In genomic region chr1:17199267-17200044, GRCh38 we compare ENCODE assay signal across 22 cellular contexts. TPM values are rescaled to one million over a fixed set of nuclear protein-coding genes. Genes with fewer than 3 reads are reported as not detected.
DNase-seq lines count a peak whose midpoint lies in the region; ATAC-seq and TF ChIP-seq lines count a peak whose summit lies in the region.
"Had no signal": no experiment of that assay in that cellular context is flagged by ENCODE, and none has a peak within 500 bp of the region (broad histone marks: within the 10 kb centered on the region; RNA-seq: fewer than 3 reads in every experiment).

No MANE protein-coding gene starts in this region.

- no peak overlapping the region for H3K4me2 ChIP-seq in hepatocyte

- H3K36me3 Mint-ChIP-seq in activated naive CD4-positive, alpha-beta T cell treated with anti-CD3 and anti-CD28 coated beads, Interleukin-2, amount 10 ng/mL, durations not matched to agents 7 days and 5 days, result no peaks in the 10 kb centered on the region
- H3K36me3 Mint-ChIP-seq in stimulated activated effector memory CD8-positive, alpha-beta T cell treated with anti-CD3 and anti-CD28 coated beads, Interleukin-12 subunit alpha, Interleukin-12 subunit beta, amount 100 ng/mL, for 72 hours, result no peaks in the 10 kb centered on the region
- H3K36me3 Mint-ChIP-seq: brain had no signal

- H3K27ac ChIP-seq in RWPE2 (ENCODE audit: poor library complexity, severe bottlenecking) (peak overlapping the region; percentile 12), hepatocyte (peak overlapping the region; percentile 79)
- H3K27ac ChIP-seq: dorsolateral prefrontal cortex, esophagus muscularis mucosa, prostate gland had no signal

- no peaks in the 10 kb centered on the region for H4K20me1 ChIP-seq in hepatocyte (ENCODE audit: insufficient read depth, poor library complexity, severe bottlenecking)

- peak; percentile 17 for DNase-seq in activated naive CD4-positive, alpha-beta T cell treated with anti-CD3 and anti-CD28 coated beads, Interleukin-2, amount 10 ng/mL, durations not matched to agents 7 days and 5 days
- DNase-seq in activated naive CD4-positive, alpha-beta T cell treated with Interleukin-2 at 50 U/mL for 16 hours, result no peak
- no peak for DNase-seq in RWPE2 (ENCODE audit: low spot score)
- no peak for DNase-seq in hepatocyte (ENCODE audit: low spot score)
- DNase-seq in stimulated activated effector memory CD8-positive, alpha-beta T cell treated with anti-CD3 and anti-CD28 coated beads, Interleukin-12 subunit alpha, Interleukin-12 subunit beta, amount 100 ng/mL, for 72 hours (ENCODE audit: low spot score in 2 of 2), result no peak
- no peak for DNase-seq in inferior parietal cortex (ENCODE audit: extremely low spot score)
- DNase-seq: activated CD4-positive, alpha-beta T cell treated with anti-CD3 and anti-CD28 coated beads for 1 hour; Caco-2; GDM1; glutamatergic neuron; MV-4-11; NCI-H2081 treated with DMSO at 0.1 percent for 48 hours; NCI-H748 treated with DMSO at 0.1 percent for 48 hours; stimulated activated CD4-positive, alpha-beta T cell treated with anti-CD3 and anti-CD28 coated beads, Interleukin-12 subunit alpha, Interleukin-12 subunit beta, amount 100 ng/mL, for 4 hours; T-helper 2 cell had no signal

- H3K4me3 ChIP-seq in RWPE2 (ENCODE audit: severe bottlenecking) (no peak overlapping the region), hepatocyte (no peak overlapping the region)
- H3K4me3 ChIP-seq: dorsolateral prefrontal cortex, esophagus muscularis mucosa, prostate gland had no signal

- H3K36me3 ChIP-seq in RWPE2 (ENCODE audit: low read depth) (no peaks in the 10 kb centered on the region), hepatocyte (replicated peaks; ENCODE audit: insufficient read depth, low read depth) (no peaks in the 10 kb centered on the region)
- H3K36me3 ChIP-seq: esophagus muscularis mucosa, prostate gland had no signal

- H3K9me2 ChIP-seq in hepatocyte (replicated peaks; ENCODE audit: insufficient read depth), result no peaks in the 10 kb centered on the region

- no peaks in the 10 kb centered on the region for H3K27me3 ChIP-seq in RWPE2 (ENCODE audit: insufficient read depth, poor library complexity, severe bottlenecking)
- no peaks in the 10 kb centered on the region for H3K27me3 ChIP-seq in hepatocyte

- H3K9me3 ChIP-seq in RWPE2 (ENCODE audit: severe bottlenecking) (no peaks in the 10 kb centered on the region), hepatocyte (ENCODE audit: low read depth) (no peaks in the 10 kb centered on the region)
- H3K9me3 ChIP-seq: Caco-2, esophagus muscularis mucosa, prostate gland had no signal

- H3K4me3 Mint-ChIP-seq in activated naive CD4-positive, alpha-beta T cell treated with anti-CD3 and anti-CD28 coated beads, Interleukin-2, amount 10 ng/mL, durations not matched to agents 7 days and 5 days, result no peak overlapping the region
- H3K4me3 Mint-ChIP-seq in stimulated activated effector memory CD8-positive, alpha-beta T cell treated with anti-CD3 and anti-CD28 coated beads, Interleukin-12 subunit alpha, Interleukin-12 subunit beta, amount 100 ng/mL, for 72 hours, result no peak overlapping the region
- H3K4me3 Mint-ChIP-seq: brain; stimulated activated naive CD8-positive, alpha-beta T cell treated with anti-CD3 and anti-CD28 coated beads, Interleukin-15, Interleukin-2, amounts not matched to agents 100 ng/mL and 50 ng/mL, for 24 hours had no signal

- CTCF ChIA-PET in activated naive CD4-positive, alpha-beta T cell treated with anti-CD3 and anti-CD28 coated beads, Interleukin-2, amount 10 ng/mL, durations not matched to agents 7 days and 5 days (lab: Charles Lee), result no interaction called here

- ATAC-seq in RWPE2 (ENCODE audit: low read depth), result no peak
- peak; percentile 35 for ATAC-seq in stimulated activated effector memory CD8-positive, alpha-beta T cell treated with anti-CD3 and anti-CD28 coated beads, Interleukin-12 subunit alpha, Interleukin-12 subunit beta, amount 100 ng/mL, for 72 hours
- ATAC-seq in GM21526 (IDR thresholded peaks at IDR 0.05; ENCODE audit: low FRiP score, unreplicated experiment), result no peak
- ATAC-seq in GM19328 (IDR thresholded peaks at IDR 0.05; ENCODE audit: unreplicated experiment), result no peak

- no peaks in the 10 kb centered on the region for H3K79me2 ChIP-seq in hepatocyte

- peak overlapping the region; percentile 8 for H3K27ac Mint-ChIP-seq in activated naive CD4-positive, alpha-beta T cell treated with anti-CD3 and anti-CD28 coated beads, Interleukin-2, amount 10 ng/mL, durations not matched to agents 7 days and 5 days
- no peak overlapping the region for H3K27ac Mint-ChIP-seq in stimulated activated effector memory CD8-positive, alpha-beta T cell treated with anti-CD3 and anti-CD28 coated beads, Interleukin-12 subunit alpha, Interleukin-12 subunit beta, amount 100 ng/mL, for 72 hours
- H3K27ac Mint-ChIP-seq: stimulated activated naive CD8-positive, alpha-beta T cell treated with anti-CD3 and anti-CD28 coated beads, Interleukin-15, Interleukin-2, amounts not matched to agents 100 ng/mL and 50 ng/mL, for 24 hours had no signal

- H3K27me3 Mint-ChIP-seq in activated naive CD4-positive, alpha-beta T cell treated with anti-CD3 and anti-CD28 coated beads, Interleukin-2, amount 10 ng/mL, durations not matched to agents 7 days and 5 days, result peaks cover 65% of the 10 kb centered on the region

- peak overlapping the region; percentile 10 for H2AFZ ChIP-seq in hepatocyte

- TF ChIP-seq CTCF in RWPE2 (IDR thresholded peaks at IDR 0.05; ENCODE audit: poor library complexity, severe bottlenecking), result no peak
- no peak for TF ChIP-seq CTCF in hepatocyte (IDR thresholded peaks at IDR 0.05; ENCODE audit: poor library complexity)

- 86% methylated on average over 9 of the region's 9 CpGs for WGBS in hepatocyte (ENCODE audit: low lambda C conversion rate, missing lambda C conversion rate)

- H3K4me1 ChIP-seq in RWPE2 (ENCODE audit: insufficient read depth, poor library complexity, severe bottlenecking) (peaks cover 6% of the 10 kb centered on the region), hepatocyte (ENCODE audit: insufficient read depth) (peaks cover 10% of the 10 kb centered on the region)
- H3K4me1 ChIP-seq: esophagus muscularis mucosa, prostate gland had no signal

- no peaks in the 10 kb centered on the region for H3K9me3 Mint-ChIP-seq in activated naive CD4-positive, alpha-beta T cell treated with anti-CD3 and anti-CD28 coated beads, Interleukin-2, amount 10 ng/mL, durations not matched to agents 7 days and 5 days
- no peaks in the 10 kb centered on the region for H3K9me3 Mint-ChIP-seq in stimulated activated effector memory CD8-positive, alpha-beta T cell treated with anti-CD3 and anti-CD28 coated beads, Interleukin-12 subunit alpha, Interleukin-12 subunit beta, amount 100 ng/mL, for 72 hours
- H3K9me3 Mint-ChIP-seq: stimulated activated naive CD8-positive, alpha-beta T cell treated with anti-CD3 and anti-CD28 coated beads, Interleukin-15, Interleukin-2, amounts not matched to agents 100 ng/mL and 50 ng/mL, for 24 hours had no signal

- H3K4me1 Mint-ChIP-seq in activated naive CD4-positive, alpha-beta T cell treated with anti-CD3 and anti-CD28 coated beads, Interleukin-2, amount 10 ng/mL, durations not matched to agents 7 days and 5 days, result peaks cover 44% of the 10 kb centered on the region
- H3K4me1 Mint-ChIP-seq in stimulated activated effector memory CD8-positive, alpha-beta T cell treated with anti-CD3 and anti-CD28 coated beads, Interleukin-12 subunit alpha, Interleukin-12 subunit beta, amount 100 ng/mL, for 72 hours, result peaks cover 31% of the 10 kb centered on the region

RNA-seq across cellular contexts. Expression of gene PADI1, which starts 5.5 kb away (rescaled TPM):
- not detected in 2 replicates for total RNA-seq in hepatocyte
- 0.51 TPM in 1 of 2 replicates, not detected in the other for polyA plus RNA-seq in hepatocyte
- total RNA-seq: Caco-2 had no signal

RNA-seq across cellular contexts. Expression of gene PADI3, which starts 49.4 kb away (rescaled TPM):
- total RNA-seq in hepatocyte, result not detected in 2 replicates
- polyA plus RNA-seq in hepatocyte, result not detected in 2 replicates
- total RNA-seq: Caco-2, dorsolateral prefrontal cortex, esophagus muscularis mucosa had no signal
